ENCODE assay signal across 12 cellular contexts in the genomic region with DNA sequence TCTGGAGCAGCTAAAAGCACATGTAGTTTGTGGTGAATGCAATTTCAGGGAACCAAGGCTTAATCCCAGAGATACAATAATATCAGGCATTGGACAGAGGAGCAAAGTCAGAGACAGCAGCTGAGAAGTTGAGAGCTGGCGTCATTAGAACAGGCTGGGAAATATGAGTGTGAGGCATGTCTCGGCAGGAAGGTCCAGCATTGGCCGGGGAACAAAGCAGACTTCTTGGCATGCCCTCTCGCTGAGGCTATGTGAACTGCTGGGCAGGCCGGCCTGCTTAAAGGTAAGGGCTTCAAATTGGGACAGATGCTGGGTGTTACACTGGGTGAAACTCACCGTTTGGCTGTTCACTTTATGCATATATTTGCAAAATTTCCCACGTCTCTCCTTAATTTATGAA.
DNase-seq lines count a peak whose midpoint lies in the region; ATAC-seq lines count a peak whose summit lies in the region.
"Had no signal": no experiment of that assay in that cellular context is flagged by ENCODE, and none has a peak within 500 bp of the region (broad histone marks: within the 10 kb centered on the region; RNA-seq: fewer than 3 reads in every experiment).

No MANE protein-coding gene starts in this region.

- H3K27me3 ChIP-seq in GM23248 (replicated peaks; ENCODE audit: insufficient read depth): no peaks in the 10 kb centered on the region
- no peaks in the 10 kb centered on the region for H3K27me3 ChIP-seq in HAP-1 (ENCODE audit: low read depth)

- no peak overlapping the region for H3K4me3 ChIP-seq in GM23248
- H3K4me3 ChIP-seq in HAP-1: no peak overlapping the region

- DNase-seq in GM23248 (peak; percentile 68), brain pericyte (ENCODE audit: low read depth, low spot score) (peak; percentile 49), left cardiac atrium (peak; percentile 56), posterior vena cava (ENCODE audit: low spot score) (peak; percentile 86), DMS114 treated with DMSO at 0.1 percent for 48 hours (lab: John Stamatoyannopoulos, UW; ENCODE audit: unreplicated experiment) (no peak), HAP-1 (ENCODE audit: low spot score in 2 of 2) (no peak), GDM1 (lab: John Stamatoyannopoulos, UW) (no peak)
- DNase-seq: activated B cell treated with CpG ODN at 0.5 μM for 24 hours; activated naive CD8-positive, alpha-beta T cell treated with anti-CD3 and anti-CD28 coated beads, Interleukin-2, amount 10 ng/mL, durations not matched to agents 7 days and 5 days; glutamatergic neuron had no signal

- no peaks in the 10 kb centered on the region for H3K79me2 ChIP-seq in GM23248 (ENCODE audit: insufficient read depth)

- H3K27ac ChIP-seq in GM23248: no peak overlapping the region

- H2AFZ ChIP-seq in GM23248: 0 out of 2 replicates have a peak overlapping the region, but pooled peaks have one; percentile 23

- H3F3A ChIP-seq in GM23248 (ENCODE audit: insufficient read depth): no peaks in the 10 kb centered on the region

- H3K9me3 ChIP-seq in GM23248 (ENCODE audit: low read depth) (no peaks in the 10 kb centered on the region), HAP-1 (no peaks in the 10 kb centered on the region)

- no peaks in the 10 kb centered on the region for H3K9me2 ChIP-seq in GM23248 (ENCODE audit: insufficient read depth)

- no peak overlapping the region for H3K4me2 ChIP-seq in GM23248 (ENCODE audit: unreplicated experiment)

- H3K4me1 ChIP-seq in GM23248 (ENCODE audit: insufficient read depth) (no peaks in the 10 kb centered on the region), HAP-1 (no peaks in the 10 kb centered on the region)

- intact Hi-C loops in left cardiac atrium (cut with DNase I): no loop called here
- intact Hi-C loops in posterior vena cava (cut with DNase I): no loop called here

- ATAC-seq in left cardiac atrium (peak; percentile 79 to 98), GM19324 (IDR thresholded peaks at IDR 0.05; ENCODE audit: low FRiP score, unreplicated experiment) (no peak)
- ATAC-seq: natural killer cell treated with Interleukin-12 subunit alpha and Interleukin-12 subunit beta and Interleukin-15 and Interleukin-18, amount 100 ng/mL, for 72 hours had no signal

- in situ Hi-C loops in GM23248 (cut with MboI): no loop called here
- in situ Hi-C loops in HAP-1 (cut with MboI; ENCODE audit: low sequenced_read_pairs): no loop called here

- H4K20me1 ChIP-seq in GM23248 (ENCODE audit: insufficient read depth): no peaks in the 10 kb centered on the region

- 39 to 43% methylated on average over 7 of the region's 7 CpGs for WGBS in GM23248 (ENCODE audit: low coverage in 1 of 2, low lambda C conversion rate in 2 of 2, missing lambda C conversion rate in 2 of 2), 2 experiments

- no peak overlapping the region for H3K9ac ChIP-seq in GM23248

- H3K36me3 ChIP-seq in GM23248 (ENCODE audit: low read depth): no peaks in the 10 kb centered on the region
- no peaks in the 10 kb centered on the region for H3K36me3 ChIP-seq in HAP-1 (replicated peaks)

Comparison
In these comparisons a context has a peak if more than half of its experiments do, and no peak if none do; other contexts are left out.
1. DNase-seq: peak in GM23248 (single experiment), brain pericyte (single experiment), left cardiac atrium (single experiment) and posterior vena cava (single experiment); none in DMS114 treated with DMSO at 0.1 percent for 48 hours (single experiment), HAP-1 (0 of 2) and GDM1 (single experiment).